22 cellular contexts compared by ENCODE assay signal in genomic region chr7:74570533-74571156, GRCh38.
"Had no signal": no experiment of that assay in that cellular context is flagged by ENCODE, and none has a peak within 500 bp of the region (broad histone marks: within the 10 kb centered on the region; RNA-seq: fewer than 3 reads in every experiment).

No MANE protein-coding gene starts in this region.

- H3K27ac ChIP-seq: body of pancreas, right lobe of liver, testis, transverse colon, VCaP had no signal

- H3K4me1 ChIP-seq: body of pancreas, right lobe of liver, testis had no signal

- ATAC-seq: body of pancreas; left colon; stimulated activated naive CD8-positive, alpha-beta T cell treated with anti-CD3 and anti-CD28 coated beads, Interleukin-15, Interleukin-2, amounts not matched to agents 100 U/mL and 50 U/mL, for 24 hours had no signal

- DNase-seq: activated CD4-positive, alpha-beta T cell treated with anti-CD3 and anti-CD28 coated beads for 4 hours; activated CD8-positive, alpha-beta T cell treated with anti-CD3 and anti-CD28 coated beads for 36 hours; activated naive CD4-positive, alpha-beta T cell; activated naive CD8-positive, alpha-beta T cell treated with anti-CD3 and anti-CD28 coated beads for 36 hours; activated T-cell treated with anti-CD3 and anti-CD28 coated beads, Interleukin-2, amount 50 U/mL, for 4 hours; adrenal gland; aorta; body of pancreas; cortex of kidney; foreskin fibroblast; hippocampal formation; left colon; naive thymus-derived CD4-positive, alpha-beta T cell; right lobe of liver; stimulated activated CD4-positive, alpha-beta T cell treated with anti-CD3 and anti-CD28 coated beads, Interleukin-2, amount 100 ng/mL, for 48 hours; stimulated activated naive CD8-positive, alpha-beta T cell treated with anti-CD3 and anti-CD28 coated beads, Interleukin-15, Interleukin-2, amounts not matched to agents 100 U/mL and 50 U/mL, for 24 hours; T-helper 1 cell; testis; transverse colon had no signal

- H3K4me3 ChIP-seq: adrenal gland, body of pancreas, right lobe of liver, testis, transverse colon had no signal

- H3K36me3 ChIP-seq: adrenal gland, right lobe of liver, transverse colon had no signal

- FAIRE-seq: keratinocyte, TTC549 had no signal

- H3K27me3 ChIP-seq: adrenal gland, body of pancreas, right lobe of liver, testis, transverse colon had no signal

- H3K9me3 ChIP-seq: adrenal gland, body of pancreas, right lobe of liver, testis, transverse colon had no signal
